In the genomic region with DNA sequence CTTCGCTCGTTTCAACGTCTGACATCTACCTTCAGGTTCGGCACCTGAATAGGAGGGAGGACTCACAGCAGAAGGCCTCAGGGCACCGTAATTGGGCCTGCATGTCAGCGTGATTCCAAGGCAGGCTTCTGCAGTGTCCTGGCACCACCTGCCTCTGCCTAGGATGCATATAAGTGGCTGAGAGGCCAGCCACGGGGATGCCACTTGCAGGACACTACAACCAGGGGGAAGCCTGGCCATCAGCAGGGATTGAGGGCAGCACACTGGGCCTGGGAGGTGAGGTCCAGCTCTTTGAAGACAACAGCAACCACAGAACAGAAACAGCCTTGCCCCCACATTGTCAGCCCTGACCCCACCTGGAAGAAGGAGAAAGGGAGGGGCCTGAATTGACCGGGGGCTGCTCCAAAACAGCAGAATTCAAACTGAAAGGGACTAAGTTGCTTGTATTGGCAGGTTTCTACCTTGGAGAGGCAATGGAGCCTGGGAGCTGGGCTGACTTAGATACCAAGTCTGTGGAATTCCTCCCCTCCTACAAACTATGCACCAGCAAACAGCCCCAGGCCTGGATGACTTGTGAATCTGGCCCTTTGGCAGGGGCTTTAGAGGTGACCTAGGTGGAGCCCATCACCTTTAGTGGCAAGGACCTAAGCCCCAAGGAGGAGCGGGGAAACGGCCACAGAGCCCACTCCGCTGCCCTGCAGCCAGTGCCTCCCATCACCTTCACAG, we compare ENCODE assay signal across 17 cellular contexts. TPM values are rescaled to one million over a fixed set of nuclear protein-coding genes. Genes with fewer than 3 reads are reported as not detected.
A peak's percentile ranks its signal among the peaks of the same experiment; 100 is the strongest.
DNase-seq lines count a peak whose midpoint lies in the region; ATAC-seq and TF ChIP-seq lines count a peak whose summit lies in the region.
"Had no signal": no experiment of that assay in that cellular context is flagged by ENCODE, and none has a peak within 500 bp of the region (broad histone marks: within the 10 kb centered on the region; RNA-seq: fewer than 3 reads in every experiment).

No MANE protein-coding gene starts in this region.

- peaks cover 8% of the 10 kb centered on the region; the same call in 1 of the 2 replicates for H3K4me1 ChIP-seq in GM23338 (ENCODE audit: insufficient read depth)
- peaks cover 0 to 1% of the 10 kb centered on the region in 2 donors for H3K4me1 ChIP-seq in neuronal stem cell (ENCODE audit: control insufficient read depth in 2 of 2, insufficient read depth in 1 of 2, low read depth in 1 of 2, low read length in 2 of 2)
- H3K4me1 ChIP-seq: A549, BE2C had no signal

- peak overlapping the region; percentile 71 for H3K14ac ChIP-seq in neuronal stem cell (ENCODE audit: low read length)

- H3K27ac ChIP-seq in GM23338 (ENCODE audit: low read depth) (no peak overlapping the region), neuronal stem cell (replicated peaks; ENCODE audit: low read length) (no peak overlapping the region)
- no peak overlapping the region for H3K27ac ChIP-seq in CD4-positive, alpha-beta T cell (ENCODE audit: low read depth, low read length)
- H3K27ac ChIP-seq: A549, C4-2B had no signal

- H4K20me1 ChIP-seq in GM23338 (replicated peaks; ENCODE audit: insufficient read depth) = no peaks in the 10 kb centered on the region

- no peaks in the 10 kb centered on the region for H3K27me3 ChIP-seq in GM23338 (ENCODE audit: insufficient read depth)
- H3K27me3 ChIP-seq in neuronal stem cell (ENCODE audit: control insufficient read depth in 3 of 3, insufficient read depth in 3 of 3, low read depth in 1 of 3, low read length in 3 of 3) = no peaks in the 10 kb centered on the region
- H3K27me3 ChIP-seq in CD4-positive, alpha-beta T cell (ENCODE audit: control insufficient read depth, insufficient read depth, low read length) = no peaks in the 10 kb centered on the region
- H3K27me3 ChIP-seq: BE2C had no signal

- H3K79me1 ChIP-seq in neuronal stem cell (ENCODE audit: low read depth, low read length) = no peaks in the 10 kb centered on the region

- peak overlapping the region; percentile 81 for H2BK15ac ChIP-seq in neuronal stem cell (ENCODE audit: low read length)

- H3K23ac ChIP-seq in neuronal stem cell (ENCODE audit: low read depth, low read length, poor library complexity) = peak overlapping the region; percentile 80

- no peak overlapping the region for H2AK5ac ChIP-seq in neuronal stem cell (ENCODE audit: low read depth, low read length)

- H3K4me2 ChIP-seq in GM23338 = no peak overlapping the region
- no peak overlapping the region for H3K4me2 ChIP-seq in neuronal stem cell (ENCODE audit: insufficient read depth, low read length, poor library complexity, severe bottlenecking)
- H3K4me2 ChIP-seq: A549 had no signal

- H3K9me3 ChIP-seq in neuronal stem cell (replicated peaks in 1 of 2; ENCODE audit: control insufficient read depth in 2 of 2, insufficient read depth in 1 of 2, low read depth in 1 of 2, low read length in 2 of 2) = no peaks in the 10 kb centered on the region
- no peaks in the 10 kb centered on the region for H3K9me3 ChIP-seq in CD4-positive, alpha-beta T cell (ENCODE audit: control insufficient read depth, low read length)
- H3K9me3 ChIP-seq: A549, BE2C had no signal

- in situ Hi-C loops in G401 (cut with HindIII; ENCODE audit: low sequenced_read_pairs) = no loop called here

- no peak for TF ChIP-seq CTCF in GM23338 (conservative IDR thresholded peaks at IDR 0.05; ENCODE audit: low read depth in 2 of 2)
- TF ChIP-seq CTCF in CD4-positive, alpha-beta T cell (IDR thresholded peaks at IDR 0.05) = no peak

- H3F3A ChIP-seq in GM23338 (replicated peaks; ENCODE audit: low read depth) = no peaks in the 10 kb centered on the region

- peaks cover 7% of the 10 kb centered on the region for H3K27me3 Mint-ChIP-seq in GM23338 (ENCODE audit: insufficient read depth, low read depth, poor library complexity)
- H3K27me3 Mint-ChIP-seq in dendritic cell treated with granulocyte-macrophage colony-stimulating factor and Interleukin-4, amounts not matched to agents 40 ng/mL and 50 ng/mL, for 4 days = no peaks in the 10 kb centered on the region
- H3K27me3 Mint-ChIP-seq in CD4-positive, alpha-beta T cell = peaks cover 4% of the 10 kb centered on the region
- H3K27me3 Mint-ChIP-seq in stimulated activated memory B cell treated with anti-CD40 and anti-IgM and Interleukin-4, amounts not matched to agents 10 μg/mL and 1 μg/mL and 100 μg/mL, for 72 hours = no peaks in the 10 kb centered on the region
- H3K27me3 Mint-ChIP-seq: IgD-negative memory B cell had no signal

- H3K9me3 Mint-ChIP-seq in GM23338 = no peaks in the 10 kb centered on the region
- no peaks in the 10 kb centered on the region for H3K9me3 Mint-ChIP-seq in dendritic cell treated with granulocyte-macrophage colony-stimulating factor and Interleukin-4, amounts not matched to agents 40 ng/mL and 50 ng/mL, for 4 days
- no peaks in the 10 kb centered on the region for H3K9me3 Mint-ChIP-seq in CD4-positive, alpha-beta T cell
- H3K9me3 Mint-ChIP-seq in stimulated activated memory B cell treated with anti-CD40 and anti-IgM and Interleukin-4, amounts not matched to agents 10 μg/mL and 1 μg/mL and 100 μg/mL, for 72 hours = no peaks in the 10 kb centered on the region
- H3K9me3 Mint-ChIP-seq: CD8-positive, alpha-beta T cell; IgD-negative memory B cell had no signal

- H2BK120ac ChIP-seq in neuronal stem cell (ENCODE audit: low read depth, low read length) = no peak overlapping the region

- peaks cover 25% of the 10 kb centered on the region for H3K4me1 Mint-ChIP-seq in GM23338
- peaks cover 83% of the 10 kb centered on the region for H3K4me1 Mint-ChIP-seq in dendritic cell treated with granulocyte-macrophage colony-stimulating factor and Interleukin-4, amounts not matched to agents 40 ng/mL and 50 ng/mL, for 4 days (ENCODE audit: low read depth)
- H3K4me1 Mint-ChIP-seq in CD4-positive, alpha-beta T cell (ENCODE audit: low read depth) = no peaks in the 10 kb centered on the region
- H3K4me1 Mint-ChIP-seq in stimulated activated memory B cell treated with anti-CD40 and anti-IgM and Interleukin-4, amounts not matched to agents 10 μg/mL and 1 μg/mL and 100 μg/mL, for 72 hours = peaks cover 7% of the 10 kb centered on the region

- peak overlapping the region; percentile 38 for H4K91ac ChIP-seq in neuronal stem cell (ENCODE audit: low read depth, low read length, poor library complexity)

- peak overlapping the region; percentile 64 for H3K18ac ChIP-seq in neuronal stem cell (ENCODE audit: low read length)

- H4K8ac ChIP-seq in neuronal stem cell (ENCODE audit: low read depth, low read length) = no peak overlapping the region

- H3K4me3 ChIP-seq in GM23338 = no peak overlapping the region
- peak overlapping the region in 1 of 2 donors; percentile 21 for H3K4me3 ChIP-seq in neuronal stem cell (ENCODE audit: low read length in 2 of 2)
- H3K4me3 ChIP-seq: A549 had no signal

- H3K27ac Mint-ChIP-seq in GM23338 = no peak overlapping the region
- peak overlapping the region; percentile 86 for H3K27ac Mint-ChIP-seq in dendritic cell treated with granulocyte-macrophage colony-stimulating factor and Interleukin-4, amounts not matched to agents 40 ng/mL and 50 ng/mL, for 4 days
- H3K27ac Mint-ChIP-seq in CD4-positive, alpha-beta T cell = no peak overlapping the region
- H3K27ac Mint-ChIP-seq in stimulated activated memory B cell treated with anti-CD40 and anti-IgM and Interleukin-4, amounts not matched to agents 10 μg/mL and 1 μg/mL and 100 μg/mL, for 72 hours = no peak overlapping the region
- H3K27ac Mint-ChIP-seq: CD8-positive, alpha-beta T cell; IgD-negative memory B cell had no signal

- no peak overlapping the region for H2BK12ac ChIP-seq in neuronal stem cell (ENCODE audit: low read length)

- POLR2A ChIA-PET in CD4-positive, alpha-beta T cell (lab: Charles Lee) = no interaction called here

- H3K36me3 Mint-ChIP-seq in GM23338 (ENCODE audit: low read depth) = no peaks in the 10 kb centered on the region; the same call in 2 of the 3 replicates
- H3K36me3 Mint-ChIP-seq in dendritic cell treated with granulocyte-macrophage colony-stimulating factor and Interleukin-4, amounts not matched to agents 40 ng/mL and 50 ng/mL, for 4 days (ENCODE audit: low read depth) = no peaks in the 10 kb centered on the region
- no peaks in the 10 kb centered on the region for H3K36me3 Mint-ChIP-seq in CD4-positive, alpha-beta T cell (ENCODE audit: low read depth)
- no peaks in the 10 kb centered on the region for H3K36me3 Mint-ChIP-seq in stimulated activated memory B cell treated with anti-CD40 and anti-IgM and Interleukin-4, amounts not matched to agents 10 μg/mL and 1 μg/mL and 100 μg/mL, for 72 hours
- H3K36me3 Mint-ChIP-seq: CD8-positive, alpha-beta T cell; IgD-negative memory B cell had no signal

- H3K4me3 Mint-ChIP-seq in GM23338 = no peak overlapping the region
- no peak overlapping the region for H3K4me3 Mint-ChIP-seq in dendritic cell treated with granulocyte-macrophage colony-stimulating factor and Interleukin-4, amounts not matched to agents 40 ng/mL and 50 ng/mL, for 4 days
- no peak overlapping the region for H3K4me3 Mint-ChIP-seq in CD4-positive, alpha-beta T cell
- H3K4me3 Mint-ChIP-seq in stimulated activated memory B cell treated with anti-CD40 and anti-IgM and Interleukin-4, amounts not matched to agents 10 μg/mL and 1 μg/mL and 100 μg/mL, for 72 hours = no peak overlapping the region
- H3K4me3 Mint-ChIP-seq: CD8-positive, alpha-beta T cell; IgD-negative memory B cell had no signal

- no peak overlapping the region for H3K4ac ChIP-seq in neuronal stem cell (ENCODE audit: low read length)

- H3K36me3 ChIP-seq in GM23338 (ENCODE audit: insufficient read depth) (no peaks in the 10 kb centered on the region), neuronal stem cell (replicated peaks in 1 of 2; ENCODE audit: control insufficient read depth in 2 of 2, insufficient read depth in 2 of 2, low read length in 2 of 2) (no peaks in the 10 kb centered on the region)
- H3K36me3 ChIP-seq: BE2C had no signal

- DNase-seq in G401 (ENCODE audit: low spot score) = peak; percentile 73
- DNase-seq in GM23338 (ENCODE audit: low spot score) = peak; percentile 17
- no peak for DNase-seq in neuronal stem cell (ENCODE audit: low spot score)
- DNase-seq in CD4-positive, alpha-beta T cell = no peak
- DNase-seq in occipital lobe (lab: John Stamatoyannopoulos, UW) = no peak
- DNase-seq: BE2C; CD8-positive, alpha-beta T cell; COR-L47; DMS153; DMS79 treated with DMSO at 0.1 percent for 48 hours; GF-D8 had no signal

- CTCF ChIA-PET in CD4-positive, alpha-beta T cell (lab: Charles Lee) = no interaction called here

- ATAC-seq in GM23338 = peak; percentile 24; the same call in 2 of the 3 replicates
- ATAC-seq in HG03196 (IDR thresholded peaks at IDR 0.05; ENCODE audit: unreplicated experiment) = no peak
- no peak for ATAC-seq in CD4-positive, alpha-beta T cell (ENCODE audit: poor library complexity)
- ATAC-seq in stimulated activated memory B cell treated with anti-CD40 and anti-IgM and Interleukin-4, amounts not matched to agents 10 μg/mL and 1 μg/mL and 100 μg/mL, for 72 hours = no peak
- ATAC-seq: A549; CD8-positive, alpha-beta T cell had no signal

- H3K79me2 ChIP-seq in GM23338 (replicated peaks; ENCODE audit: insufficient read depth) = no peaks in the 10 kb centered on the region

- H2AFZ ChIP-seq in GM23338 (peak overlapping the region; percentile 72; the same call in 1 of the 2 replicates), neuronal stem cell (ENCODE audit: low read length) (no peak overlapping the region)

- intact Hi-C loops in dendritic cell treated with granulocyte-macrophage colony-stimulating factor and Interleukin-4, amounts not matched to agents 40 ng/mL and 50 ng/mL, for 4 days (cut with micrococcal nuclease) = loop anchor here (5.0 to 10.0 kb wide), 2 partner anchors 50 to 158 kb away; no protein-coding TSS in a partner anchor
- intact Hi-C loops in CD4-positive, alpha-beta T cell (cut with DNase I, micrococcal nuclease) = no loop called here

- WGBS in neuronal stem cell (ENCODE audit: extremely low coverage in 2 of 2, insufficient read length in 2 of 2, insufficient replicate concordance in 1 of 2), 2 donors = no CpG with 5 or more reads among the region's 11 CpGs

- no peak overlapping the region for H3K9ac ChIP-seq in neuronal stem cell (ENCODE audit: low read depth, low read length, poor library complexity)

- H3K9me2 ChIP-seq in GM23338 (ENCODE audit: insufficient read depth) = 0 out of 2 replicates have a peak, but pooled peaks cover under 1% of the 10 kb centered on the region

- peak overlapping the region; percentile 66 for H2BK5ac ChIP-seq in neuronal stem cell (ENCODE audit: low read length)

RNA-seq across cellular contexts. Expression of a gene that starts 34.1 kb away (rescaled TPM):
- total RNA-seq in G401 (2014; rRNA removed; shearing (Covaris generic)) = 75.0 and 89.5 TPM in 2 replicates
- 92.6 and 95.9 TPM in 2 replicates for total RNA-seq in GM23338 (2014; rRNA removed; shearing (Covaris generic))
- polyA plus RNA-seq in GM23338 (2016; fragmentation: Nextera tagmentation; extraction: Ambion mirVana) = 389 and 446 TPM in 2 replicates
- 98.2 TPM for polyA plus RNA-seq in neuronal stem cell (2013, experiment 1 of 2)
- 95.9 TPM for polyA plus RNA-seq in neuronal stem cell (2013, experiment 2 of 2)
- 10 to 100 TPM; 25.8 to 28.5 TPM for total RNA-seq in CD4-positive, alpha-beta T cell
- total RNA-seq in occipital lobe = 43.2 TPM

Comparison
In these comparisons a context has a peak if more than half of its experiments do, and no peak if none do; other contexts are left out.
1. DNase-seq: peak in G401 (single experiment) and GM23338 (single experiment); none in neuronal stem cell (single experiment), CD4-positive, alpha-beta T cell (0 of 10) and occipital lobe (single experiment).